In genomic region chr13:108496364-108497215, GRCh38 we compare ENCODE assay signal across 9 cellular contexts.
A peak's percentile ranks its signal among the peaks of the same experiment; 100 is the strongest.
DNase-seq lines count a peak whose midpoint lies in the region; ATAC-seq and TF ChIP-seq lines count a peak whose summit lies in the region.
"Had no signal": no experiment of that assay in that cellular context is flagged by ENCODE, and none has a peak within 500 bp of the region (broad histone marks: within the 10 kb centered on the region; RNA-seq: fewer than 3 reads in every experiment).

No MANE protein-coding gene starts in this region.

- TF ChIP-seq EP300 in tibial nerve (IDR thresholded peaks at IDR 0.05) = no peak

- H3K27me3 Mint-ChIP-seq in activated T-cell treated with anti-CD3 and anti-CD28 coated beads, Interleukin-2, amount 50 U/mL, for 4 hours (ENCODE audit: low read depth) = peaks cover 40% of the 10 kb centered on the region

- ATAC-seq in activated T-cell treated with anti-CD3 and anti-CD28 coated beads, Interleukin-2, amount 50 U/mL, for 4 hours = peak in 1 of 2 donors; percentile 29
- ATAC-seq in GM21786 (IDR thresholded peaks at IDR 0.05; ENCODE audit: unreplicated experiment) = no peak

- 6 to 7% methylated on average over 28 to 30 of the region's 30 CpGs for WGBS in tibial nerve, 2 donors

- H3K27me3 ChIP-seq in tibial nerve = peaks cover 0 to 30% of the 10 kb centered on the region in 2 donors

- no peak for TF ChIP-seq CTCF in tibial nerve (IDR thresholded peaks at IDR 0.05)

- DNase-seq in activated T-cell treated with anti-CD3 and anti-CD28 coated beads, Interleukin-2, amount 50 U/mL, for 4 hours = no peak
- DNase-seq in activated T-cell treated with anti-CD3 and anti-CD28 coated beads, Interleukin-2, amount 50 U/mL, for 1 hour = no peak
- DNase-seq in amniotic epithelial cell (ENCODE audit: low read depth) (peak; percentile 27), iPS-NIHi7 (ENCODE audit: extremely low spot score) (peak; percentile 20), tibial nerve (ENCODE audit: low spot score in 2 of 2) (no peak), HuH-7.5 (ENCODE audit: low spot score) (no peak), DMS114 treated with DMSO at 0.1 percent for 48 hours (lab: John Stamatoyannopoulos, UW; ENCODE audit: unreplicated experiment) (no peak)

- no peaks in the 10 kb centered on the region for H3K36me3 ChIP-seq in tibial nerve

- peak overlapping the region; percentile 57 for H3K4me3 Mint-ChIP-seq in activated T-cell treated with anti-CD3 and anti-CD28 coated beads, Interleukin-2, amount 50 U/mL, for 4 hours

- no peak overlapping the region for H3K27ac ChIP-seq in tibial nerve

- peaks cover 0 to 20% (median 3%) of the 10 kb centered on the region in 4 donors for H3K4me1 ChIP-seq in tibial nerve

- H3K9me3 Mint-ChIP-seq in activated T-cell treated with anti-CD3 and anti-CD28 coated beads, Interleukin-2, amount 50 U/mL, for 4 hours = no peaks in the 10 kb centered on the region
- H3K9me3 Mint-ChIP-seq: activated T-helper 2 cell treated with anti-CD3 and anti-CD28 coated beads, Interferon-gamma antibody, Interleukin-2, Interleukin-4, amounts not matched to agents 10 μg/mL and 5 μg/mL and 100 μg/mL, durations not matched to agents 14 hours and 24 hours and 36 hours had no signal

- peaks cover 12% of the 10 kb centered on the region for H3K4me1 Mint-ChIP-seq in activated T-cell treated with anti-CD3 and anti-CD28 coated beads, Interleukin-2, amount 50 U/mL, for 4 hours (ENCODE audit: low read depth)

- no peaks in the 10 kb centered on the region for H3K9me3 ChIP-seq in tibial nerve

- TF ChIP-seq POLR2A in tibial nerve (IDR thresholded peaks at IDR 0.05) = no peak

- H3K4me3 ChIP-seq in tibial nerve = peak overlapping the region; percentile 7 to 46 (median 19)

- no peaks in the 10 kb centered on the region for H3K36me3 Mint-ChIP-seq in activated T-cell treated with anti-CD3 and anti-CD28 coated beads, Interleukin-2, amount 50 U/mL, for 4 hours (ENCODE audit: insufficient read depth)

Comparison
In these comparisons a context has a peak if more than half of its experiments do, and no peak if none do; other contexts are left out.
1. DNase-seq: peak in amniotic epithelial cell (single experiment) and iPS-NIHi7 (single experiment); none in activated T-cell treated with anti-CD3 and anti-CD28 coated beads, Interleukin-2, amount 50 U/mL, for 4 hours (single experiment), activated T-cell treated with anti-CD3 and anti-CD28 coated beads, Interleukin-2, amount 50 U/mL, for 1 hour (single experiment), tibial nerve (0 of 2), HuH-7.5 (single experiment) and DMS114 treated with DMSO at 0.1 percent for 48 hours (single experiment).